ENCODE assay signal across 18 cellular contexts in the genomic region with DNA sequence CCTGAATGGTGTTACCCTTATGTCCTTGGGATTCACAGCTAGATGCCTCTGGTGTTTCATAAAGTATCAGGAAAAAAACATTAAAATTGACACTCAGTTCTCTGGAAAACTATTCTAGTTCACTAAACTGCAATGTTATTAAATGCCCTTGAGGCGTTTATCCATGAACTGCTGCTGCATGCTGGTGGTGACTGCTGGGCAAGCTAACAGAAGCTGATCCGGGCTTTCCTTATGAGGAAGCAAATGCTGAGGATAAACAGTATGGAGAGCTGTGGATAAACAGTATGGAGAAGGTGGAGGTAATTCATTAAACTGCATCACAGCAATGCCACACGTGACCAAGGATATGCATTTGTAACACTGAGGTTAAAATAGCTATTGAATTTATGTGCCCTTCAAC.
A peak's percentile ranks its signal among the peaks of the same experiment; 100 is the strongest.
DNase-seq lines count a peak whose midpoint lies in the region; ATAC-seq and TF ChIP-seq lines count a peak whose summit lies in the region.
"Had no signal": no experiment of that assay in that cellular context is flagged by ENCODE, and none has a peak within 500 bp of the region (broad histone marks: within the 10 kb centered on the region; RNA-seq: fewer than 3 reads in every experiment).

No MANE protein-coding gene starts in this region.

- no peak overlapping the region for H3K14ac ChIP-seq in trophoblast cell (ENCODE audit: low read length)

- no peak overlapping the region for H3K9ac ChIP-seq in trophoblast cell (ENCODE audit: low read length)
- H3K9ac ChIP-seq: BLaER1 treated with 17β-estradiol and CSF1 and Interleukin-3, amounts not matched to agents 10 nM and 100 nM had no signal

- H3K18ac ChIP-seq in trophoblast cell (ENCODE audit: low read length) = no peak overlapping the region

- H2AFZ ChIP-seq in trophoblast cell (ENCODE audit: insufficient read depth, low read length, poor library complexity) = no peak overlapping the region

- intact Hi-C loops in aorta (cut with DNase I) = loop anchor here in 1 of 2 donors (10.0 kb wide), 2 partner anchors 50 to 220 kb away; no protein-coding TSS in a partner anchor

- H3K79me1 ChIP-seq in trophoblast cell (ENCODE audit: low read length) = no peaks in the 10 kb centered on the region

- no peak overlapping the region for H4K91ac ChIP-seq in trophoblast cell (ENCODE audit: low read depth, low read length)

- H3K4me3 ChIP-seq in right atrium auricular region = no peak overlapping the region
- H3K4me3 ChIP-seq in trophoblast cell (ENCODE audit: low read depth, low read length) = no peak overlapping the region
- no peak overlapping the region for H3K4me3 ChIP-seq in aorta (ENCODE audit: low read length in 2 of 2)
- H3K4me3 ChIP-seq: BLaER1 treated with 17β-estradiol and CSF1 and Interleukin-3, amounts not matched to agents 10 nM and 100 nM; skin epidermis; testis had no signal

- no peak for TF ChIP-seq CTCF in right atrium auricular region (IDR thresholded peaks at IDR 0.05)

- H3K27me3 ChIP-seq in right atrium auricular region (no peaks in the 10 kb centered on the region), trophoblast cell (ENCODE audit: insufficient read depth, low read length) (no peaks in the 10 kb centered on the region), aorta (ENCODE audit: control insufficient read depth in 1 of 2, insufficient read depth in 2 of 2, low read length in 1 of 2) (no peaks in the 10 kb centered on the region)
- H3K27me3 ChIP-seq: BLaER1 treated with 17β-estradiol and CSF1 and Interleukin-3, amounts not matched to agents 10 nM and 100 nM; testis had no signal

- H3K23ac ChIP-seq in trophoblast cell (ENCODE audit: low read length) = peak overlapping the region; percentile 5

- no peak overlapping the region for H2BK5ac ChIP-seq in trophoblast cell (ENCODE audit: low read depth, low read length, poor library complexity)

- H4K12ac ChIP-seq in trophoblast cell (ENCODE audit: low read depth, low read length) = no peak overlapping the region

- H3K4me1 ChIP-seq in right atrium auricular region (peaks cover 0 to 25% of the 10 kb centered on the region in 2 donors), trophoblast cell (ENCODE audit: control insufficient read depth in 1 of 2, insufficient read depth in 2 of 2, low read length in 2 of 2) (peaks cover 0 to 2% of the 10 kb centered on the region in 2 experiments), aorta (ENCODE audit: control insufficient read depth in 1 of 2, insufficient read depth in 2 of 2, low read length in 2 of 2) (peaks cover 6 to 11% of the 10 kb centered on the region in 2 donors)

- H3K79me2 ChIP-seq in trophoblast cell (ENCODE audit: control insufficient read depth, insufficient read depth, low read length, poor library complexity) = no peaks in the 10 kb centered on the region

- H3K9me3 ChIP-seq in right atrium auricular region (no peaks in the 10 kb centered on the region), trophoblast cell (ENCODE audit: insufficient read depth, low read depth, low read length) (no peaks in the 10 kb centered on the region), aorta (ENCODE audit: control insufficient read depth, low read length) (no peaks in the 10 kb centered on the region)
- H3K9me3 ChIP-seq: BLaER1 treated with 17β-estradiol and CSF1 and Interleukin-3, amounts not matched to agents 10 nM and 100 nM; testis had no signal

- H3K27ac ChIP-seq in right atrium auricular region (peak overlapping the region; percentile 62 to 71), trophoblast cell (ENCODE audit: low read depth, low read length) (no peak overlapping the region), aorta (ENCODE audit: low read depth in 1 of 2, low read length in 2 of 2) (no peak overlapping the region)
- H3K27ac ChIP-seq: 22Rv1; BLaER1 treated with 17β-estradiol and CSF1 and Interleukin-3, amounts not matched to agents 10 nM and 100 nM; testis had no signal

- H3K36me3 ChIP-seq in right atrium auricular region = no peaks in the 10 kb centered on the region
- no peaks in the 10 kb centered on the region for H3K36me3 ChIP-seq in trophoblast cell (ENCODE audit: control insufficient read depth in 1 of 2, insufficient read depth in 2 of 2, low read length in 2 of 2)
- H3K36me3 ChIP-seq in aorta (ENCODE audit: control insufficient read depth in 1 of 2, insufficient read depth in 2 of 2, low read length in 1 of 2) = no peaks in the 10 kb centered on the region
- H3K36me3 ChIP-seq: BLaER1 treated with 17β-estradiol and CSF1 and Interleukin-3, amounts not matched to agents 10 nM and 100 nM had no signal

- H3K4ac ChIP-seq in trophoblast cell (ENCODE audit: low read depth, low read length) = no peak overlapping the region

- H4K8ac ChIP-seq in trophoblast cell (ENCODE audit: low read depth, low read length) = no peak overlapping the region

- no peak overlapping the region for H2BK12ac ChIP-seq in trophoblast cell (ENCODE audit: low read length)

- H2AK5ac ChIP-seq in trophoblast cell (ENCODE audit: low read length) = no peak overlapping the region

- peak; percentile 76 for ATAC-seq in aorta (ENCODE audit: low FRiP score)
- ATAC-seq: activated CD4-positive, CD25-positive, alpha-beta regulatory T cell treated with anti-CD3 and anti-CD28 coated beads, Interleukin-2, amount 50 U/mL, for 24 hours; activated naive CD8-positive, alpha-beta T cell treated with anti-CD3 and anti-CD28 coated beads, Interleukin-2, amount 50 U/mL, for 24 hours had no signal

- no CpG with 5 or more reads among the region's 3 CpGs for WGBS in trophoblast cell (ENCODE audit: extremely low coverage, insufficient coverage, insufficient read length)
- 4 to 12% methylated on average over 3 of the region's 3 CpGs for WGBS in aorta, 2 donors

- H3K4me2 ChIP-seq in trophoblast cell (ENCODE audit: low read length) = no peak overlapping the region
- H3K4me2 ChIP-seq: BLaER1 treated with 17β-estradiol and CSF1 and Interleukin-3, amounts not matched to agents 10 nM and 100 nM had no signal

- DNase-seq in DMS53 (lab: John Stamatoyannopoulos, UW) (peak; percentile 23), DMS53 treated with DMSO at 0.1 percent for 48 hours (lab: John Stamatoyannopoulos, UW; ENCODE audit: unreplicated experiment) (no peak), right atrium auricular region (ENCODE audit: low spot score) (no peak), trophoblast cell (peak in 1 of 2 donors; percentile 54), aorta (no peak), LoVo (ENCODE audit: low spot score) (no peak), NCI-H748 (lab: John Stamatoyannopoulos, UW; ENCODE audit: unreplicated experiment) (no peak)
- no peak for DNase-seq in activated CD4-positive, alpha-beta T cell treated with anti-CD3 and anti-CD28 coated beads, Interleukin-2, amount 50 U/mL, for 48 hours
- DNase-seq: activated naive CD8-positive, alpha-beta T cell treated with anti-CD3 and anti-CD28 coated beads, Interleukin-2, amount 50 U/mL, for 24 hours; MV-4-11; NCI-H2029 treated with DMSO at 0.1 percent for 48 hours; NCI-H510A; stimulated activated CD4-positive, alpha-beta T cell treated with anti-CD3 and anti-CD28 coated beads, Interleukin-4, amount 100 ng/mL, for 1 hour; testis had no signal

- H2BK120ac ChIP-seq in trophoblast cell (ENCODE audit: insufficient read depth, low read length, poor library complexity) = no peak overlapping the region

Comparison
In these comparisons a context has a peak if more than half of its experiments do, and no peak if none do; other contexts are left out.
1. H3K27ac ChIP-seq: peak in right atrium auricular region (2 of 2); none in trophoblast cell (single experiment) and aorta (0 of 2).